In the genomic region with DNA sequence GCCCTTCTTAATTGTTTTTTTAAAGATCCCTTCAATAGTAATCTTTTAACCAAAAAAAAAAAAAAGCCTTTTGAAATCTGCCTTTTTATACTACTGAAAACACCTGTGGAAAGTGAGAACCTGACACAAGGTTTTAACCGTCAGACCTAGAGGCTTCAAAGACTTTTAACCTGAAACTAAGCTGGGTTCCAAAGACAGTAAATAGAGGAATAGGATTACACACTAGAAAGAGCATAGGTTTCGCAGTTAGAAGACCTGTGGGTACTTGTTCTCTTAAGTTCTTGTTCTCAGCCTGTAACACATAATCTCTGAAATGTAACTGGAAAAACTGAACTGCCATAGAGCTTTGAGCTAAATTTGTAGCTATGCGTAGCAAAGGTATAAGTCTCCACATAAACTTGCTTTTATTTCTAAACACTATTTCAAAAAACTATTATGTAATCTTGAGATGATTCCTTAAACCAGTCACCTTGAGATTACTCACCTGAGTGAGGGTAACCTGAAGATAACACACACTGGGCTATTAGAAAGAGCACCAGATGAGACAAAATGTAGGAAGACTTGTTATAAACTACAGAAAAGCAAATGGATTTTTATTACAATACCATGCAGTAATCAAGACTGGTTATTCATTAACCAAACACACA, we compare ENCODE assay signal across 1 cellular context.
TF ChIP-seq lines count a peak whose summit lies in the region.

No MANE protein-coding gene starts in this region.

TF ChIP-seq in GM12878, 131 proteins besides CTCF, POLR2A, EP300 and RAD21 (continued from another document):
- TF ChIP-seq, protein P1, sequence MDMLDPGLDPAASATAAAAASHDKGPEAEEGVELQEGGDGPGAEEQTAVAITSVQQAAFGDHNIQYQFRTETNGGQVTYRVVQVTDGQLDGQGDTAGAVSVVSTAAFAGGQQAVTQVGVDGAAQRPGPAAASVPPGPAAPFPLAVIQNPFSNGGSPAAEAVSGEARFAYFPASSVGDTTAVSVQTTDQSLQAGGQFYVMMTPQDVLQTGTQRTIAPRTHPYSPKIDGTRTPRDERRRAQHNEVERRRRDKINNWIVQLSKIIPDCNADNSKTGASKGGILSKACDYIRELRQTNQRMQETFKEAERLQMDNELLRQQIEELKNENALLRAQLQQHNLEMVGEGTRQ (IDR thresholded peaks at IDR 0.05; ENCODE audit: borderline replicate concordance, low read depth, low read length): no peak
- TF ChIP-seq BMI1 (IDR thresholded peaks at IDR 0.05; ENCODE audit: borderline replicate concordance): no peak
- no peak for TF ChIP-seq MTA2 (IDR thresholded peaks at IDR 0.05; ENCODE audit: low read depth)
- TF ChIP-seq, protein P2, sequence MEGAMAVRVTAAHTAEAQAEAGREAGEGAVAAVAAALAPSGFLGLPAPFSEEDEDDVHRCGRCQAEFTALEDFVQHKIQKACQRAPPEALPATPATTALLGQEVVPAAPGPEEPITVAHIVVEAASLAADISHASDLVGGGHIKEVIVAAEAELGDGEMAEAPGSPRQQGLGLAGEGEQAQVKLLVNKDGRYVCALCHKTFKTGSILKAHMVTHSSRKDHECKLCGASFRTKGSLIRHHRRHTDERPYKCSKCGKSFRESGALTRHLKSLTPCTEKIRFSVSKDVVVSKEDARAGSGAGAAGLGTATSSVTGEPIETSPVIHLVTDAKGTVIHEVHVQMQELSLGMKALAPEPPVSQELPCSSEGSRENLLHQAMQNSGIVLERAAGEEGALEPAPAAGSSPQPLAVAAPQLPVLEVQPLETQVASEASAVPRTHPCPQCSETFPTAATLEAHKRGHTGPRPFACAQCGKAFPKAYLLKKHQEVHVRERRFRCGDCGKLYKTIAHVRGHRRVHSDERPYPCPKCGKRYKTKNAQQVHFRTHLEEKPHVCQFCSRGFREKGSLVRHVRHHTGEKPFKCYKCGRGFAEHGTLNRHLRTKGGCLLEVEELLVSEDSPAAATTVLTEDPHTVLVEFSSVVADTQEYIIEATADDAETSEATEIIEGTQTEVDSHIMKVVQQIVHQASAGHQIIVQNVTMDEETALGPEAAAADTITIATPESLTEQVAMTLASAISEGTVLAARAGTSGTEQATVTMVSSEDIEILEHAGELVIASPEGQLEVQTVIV (IDR thresholded peaks at IDR 0.05; ENCODE audit: borderline replicate concordance, partially characterized antibody): no peak
- TF ChIP-seq ZNF207 (IDR thresholded peaks at IDR 0.05; ENCODE audit: borderline replicate concordance): no peak
- no peak for TF ChIP-seq TAF1 (IDR thresholded peaks at IDR 0.05; ENCODE audit: borderline replicate concordance, low read depth, low read length)
- TF ChIP-seq BRCA1 (IDR thresholded peaks at IDR 0.05; ENCODE audit: low read depth, low read length): no peak
- no peak for TF ChIP-seq IRF4 (IDR thresholded peaks at IDR 0.05; ENCODE audit: low read depth, low read length)
- TF ChIP-seq ATF7 (IDR thresholded peaks at IDR 0.05; ENCODE audit: low read depth): no peak
